In the genomic region with DNA sequence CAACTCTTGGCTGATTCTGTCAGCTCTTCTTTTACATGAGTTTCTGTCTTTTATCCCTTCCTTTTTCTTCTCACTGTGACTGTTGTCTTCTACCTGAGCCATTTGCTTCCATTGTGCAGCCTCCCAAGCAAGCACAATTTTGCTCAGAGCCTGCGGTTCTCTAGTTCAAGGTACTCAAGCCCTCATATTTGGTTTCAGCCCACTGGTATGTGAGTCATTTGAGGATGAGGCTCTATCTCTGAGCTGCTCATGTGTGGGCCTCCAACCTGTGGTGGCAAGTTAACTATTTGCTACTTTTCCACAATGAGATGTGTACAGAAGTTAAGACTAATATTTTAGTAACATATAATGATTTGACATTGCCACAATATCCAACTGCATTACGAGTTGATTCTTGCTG, we compare ENCODE assay signal across 13 cellular contexts.
DNase-seq lines count a peak whose midpoint lies in the region; ATAC-seq, FAIRE-seq and TF ChIP-seq lines count a peak whose summit lies in the region.
"Had no signal": no experiment of that assay in that cellular context is flagged by ENCODE, and none has a peak within 500 bp of the region (broad histone marks: within the 10 kb centered on the region; RNA-seq: fewer than 3 reads in every experiment).

No MANE protein-coding gene starts in this region.

- ATAC-seq in GM18511 (IDR thresholded peaks at IDR 0.05; ENCODE audit: unreplicated experiment), result peak; percentile 88
- ATAC-seq in GM19468 (IDR thresholded peaks at IDR 0.05; ENCODE audit: extremely low read depth, unreplicated experiment), result peak; percentile 79
- ATAC-seq in HG03060 (IDR thresholded peaks at IDR 0.05; ENCODE audit: low read depth, unreplicated experiment), result peak; percentile 84

- intact Hi-C loops in esophagus squamous epithelium (cut with DNase I), result no loop called here

- TF ChIP-seq POLR2A in esophagus squamous epithelium (IDR thresholded peaks at IDR 0.05), result no peak

- no peak overlapping the region for H3K4me3 ChIP-seq in bronchial epithelial cell (ENCODE audit: low read depth, low read length)
- no peak overlapping the region for H3K4me3 ChIP-seq in esophagus squamous epithelium
- H3K4me3 ChIP-seq: vagina had no signal

- no peaks in the 10 kb centered on the region for H3K27me3 ChIP-seq in bronchial epithelial cell (ENCODE audit: control insufficient read depth, insufficient read depth, low read length)
- H3K27me3 ChIP-seq in esophagus squamous epithelium, result no peaks in the 10 kb centered on the region
- H3K27me3 ChIP-seq: neutrophil, vagina had no signal

- H3K9me3 ChIP-seq in esophagus squamous epithelium, result no peaks in the 10 kb centered on the region
- H3K9me3 ChIP-seq: neutrophil, vagina had no signal

- H3K36me3 ChIP-seq in bronchial epithelial cell (ENCODE audit: control insufficient read depth, insufficient read depth, low read length) (no peaks in the 10 kb centered on the region), esophagus squamous epithelium (peaks cover 0 to 64% (median 0%) of the 10 kb centered on the region in 3 donors)

- no peak for TF ChIP-seq CTCF in bronchial epithelial cell (IDR thresholded peaks at IDR 0.05; ENCODE audit: insufficient read depth, low read length, severe bottlenecking)
- no peak for TF ChIP-seq CTCF in esophagus squamous epithelium (IDR thresholded peaks at IDR 0.05)

- H3K27ac ChIP-seq in esophagus squamous epithelium, result no peak overlapping the region
- H3K27ac ChIP-seq: KMS-11, neutrophil, vagina had no signal

- DNase-seq in bronchial epithelial cell (ENCODE audit: low read depth) (peak; percentile 77), NCI-H1048 (lab: John Stamatoyannopoulos, UW) (no peak), esophagus squamous epithelium (lab: John Stamatoyannopoulos, UW) (no peak), iPS-NIHi7 (ENCODE audit: extremely low spot score) (no peak)
- DNase-seq in stimulated activated naive CD4-positive, alpha-beta T cell treated with Interleukin-2 at 50 U/mL for 16 hours (lab: John Stamatoyannopoulos, UW), result no peak
- DNase-seq: activated naive CD4-positive, alpha-beta T cell treated with anti-CD3 and anti-CD28 coated beads, Interleukin-2, amount 10 ng/mL, durations not matched to agents 7 days and 5 days; NCI-H748 treated with DMSO at 0.1 percent for 48 hours had no signal

- no peaks in the 10 kb centered on the region for H3K4me1 ChIP-seq in esophagus squamous epithelium
- H3K4me1 ChIP-seq: vagina had no signal

- no peak for FAIRE-seq in bronchial epithelial cell (lab: Jason Lieb, UNC)

- 85 to 88% methylated on average over 2 of the region's 2 CpGs for WGBS in esophagus squamous epithelium, 2 donors
